In genomic region chr22:29689872-29690213, GRCh38 we compare ENCODE assay signal across 8 cellular contexts. TPM values are rescaled to one million over a fixed set of nuclear protein-coding genes. Genes with fewer than 3 reads are reported as not detected.
DNase-seq lines count a peak whose midpoint lies in the region; ATAC-seq, FAIRE-seq and TF ChIP-seq lines count a peak whose summit lies in the region.

No MANE protein-coding gene starts in this region.

- H3K27ac Mint-ChIP-seq in astrocyte (ENCODE audit: unreplicated experiment) = no peak overlapping the region

- no peaks in the 10 kb centered on the region for H3K9me3 Mint-ChIP-seq in astrocyte (ENCODE audit: unreplicated experiment)

- ATAC-seq in GM21576 (IDR thresholded peaks at IDR 0.05; ENCODE audit: unreplicated experiment) (no peak), HG02840 (IDR thresholded peaks at IDR 0.05; ENCODE audit: low FRiP score, unreplicated experiment) (no peak)

- H3K9me3 ChIP-seq in HAP-1 (no peaks in the 10 kb centered on the region), Peyer's patch (no peaks in the 10 kb centered on the region), astrocyte (ENCODE audit: insufficient read depth, low read depth, low read length) (no peaks in the 10 kb centered on the region)

- H3K27me3 ChIP-seq in HAP-1 (ENCODE audit: low read depth) (no peaks in the 10 kb centered on the region), Peyer's patch (no peaks in the 10 kb centered on the region), astrocyte (ENCODE audit: insufficient read depth, low read length) (no peaks in the 10 kb centered on the region)

- H3K27ac ChIP-seq in Peyer's patch (no peak overlapping the region), astrocyte (ENCODE audit: low read depth, low read length) (no peak overlapping the region)

- H4K20me1 ChIP-seq in astrocyte (ENCODE audit: insufficient read depth, low read length) = peaks cover 74% of the 10 kb centered on the region

- no peaks in the 10 kb centered on the region for H3K27me3 Mint-ChIP-seq in astrocyte (ENCODE audit: low read depth, unreplicated experiment)

- H3K36me3 Mint-ChIP-seq in astrocyte (ENCODE audit: low read depth, unreplicated experiment) = peaks cover 26% of the 10 kb centered on the region

- peaks cover 6% of the 10 kb centered on the region for H3K79me2 ChIP-seq in astrocyte (ENCODE audit: insufficient read depth, low read length)

- H3K4me1 Mint-ChIP-seq in astrocyte (ENCODE audit: low read depth, unreplicated experiment) = peaks cover 26% of the 10 kb centered on the region

- peaks cover 9% of the 10 kb centered on the region for H3K4me1 ChIP-seq in HAP-1
- no peaks in the 10 kb centered on the region for H3K4me1 ChIP-seq in Peyer's patch
- peaks cover 9% of the 10 kb centered on the region for H3K4me1 ChIP-seq in astrocyte (ENCODE audit: insufficient read depth, low read length)

- no peak overlapping the region for H2AFZ ChIP-seq in astrocyte (ENCODE audit: low read depth, low read length)

- in situ Hi-C loops in HAP-1 (cut with MboI; ENCODE audit: low sequenced_read_pairs) = no loop called here

- no peak for TF ChIP-seq POLR2A in Peyer's patch (IDR thresholded peaks at IDR 0.05)

- H3K4me3 ChIP-seq in HAP-1 (no peak overlapping the region), Peyer's patch (no peak overlapping the region), astrocyte (ENCODE audit: insufficient read depth, low read depth, low read length) (no peak overlapping the region)

- peak in 5 of 6 experiments; percentile 14 to 71 (median 68) for TF ChIP-seq CTCF in Peyer's patch (IDR thresholded peaks at IDR 0.05)
- peak; percentile 70 for TF ChIP-seq CTCF in astrocyte (IDR thresholded peaks at IDR 0.05; ENCODE audit: insufficient read depth, low read depth, low read length)

- no peak for FAIRE-seq in astrocyte (lab: Jason Lieb, UNC)

- H3K9ac ChIP-seq in astrocyte (ENCODE audit: low read length) = no peak overlapping the region

- H3K36me3 ChIP-seq in HAP-1 (replicated peaks) (peaks cover 5% of the 10 kb centered on the region), Peyer's patch (peaks cover 0 to 25% (median 0%) of the 10 kb centered on the region in 3 donors), astrocyte (ENCODE audit: insufficient read depth, low read length) (peaks cover 25% of the 10 kb centered on the region)

- DNase-seq in AML-193 (lab: John Stamatoyannopoulos, UW) = peak; percentile 3 to 20
- peak; percentile 47 to 75 for DNase-seq in HAP-1 (ENCODE audit: low spot score in 2 of 2)
- peak; percentile 19 to 73 (median 69) for DNase-seq in Peyer's patch
- peak; percentile 30 for DNase-seq in astrocyte (ENCODE audit: low read depth)
- peak; percentile 82 for DNase-seq in iPS-NIHi7 (ENCODE audit: extremely low spot score)
- peak; percentile 36 for DNase-seq in stimulated activated CD4-positive, alpha-beta T cell treated with anti-CD3 and anti-CD28 coated beads, Interleukin-1b, Interleukin-23, amount 100 ng/mL, for 48 hours

- no peak overlapping the region for H3K4me3 Mint-ChIP-seq in astrocyte (ENCODE audit: unreplicated experiment)

- no peak overlapping the region for H3K4me2 ChIP-seq in astrocyte (ENCODE audit: low read length)

RNA-seq across cellular contexts. Expression of gene CABP7, which starts 30.0 kb away (rescaled TPM):
- total RNA-seq in Peyer's patch (1 to 10 TPM; 1.6 to 5.8 (median 2.9) TPM), astrocyte (0.12 TPM in 1 of 2 replicates, not detected in the other)

Comparison
In these comparisons a context has a peak if more than half of its experiments do, and no peak if none do; other contexts are left out.
1. DNase-seq: peak in every context shown above with its lines; median percentile 82 in iPS-NIHi7; 69 in Peyer's patch; 61 in HAP-1; 36 in stimulated activated CD4-positive, alpha-beta T cell treated with anti-CD3 and anti-CD28 coated beads, Interleukin-1b, Interleukin-23, amount 100 ng/mL, for 48 hours; 30 in astrocyte; 12 in AML-193.